8 cellular contexts compared by ENCODE assay signal in the genomic region with DNA sequence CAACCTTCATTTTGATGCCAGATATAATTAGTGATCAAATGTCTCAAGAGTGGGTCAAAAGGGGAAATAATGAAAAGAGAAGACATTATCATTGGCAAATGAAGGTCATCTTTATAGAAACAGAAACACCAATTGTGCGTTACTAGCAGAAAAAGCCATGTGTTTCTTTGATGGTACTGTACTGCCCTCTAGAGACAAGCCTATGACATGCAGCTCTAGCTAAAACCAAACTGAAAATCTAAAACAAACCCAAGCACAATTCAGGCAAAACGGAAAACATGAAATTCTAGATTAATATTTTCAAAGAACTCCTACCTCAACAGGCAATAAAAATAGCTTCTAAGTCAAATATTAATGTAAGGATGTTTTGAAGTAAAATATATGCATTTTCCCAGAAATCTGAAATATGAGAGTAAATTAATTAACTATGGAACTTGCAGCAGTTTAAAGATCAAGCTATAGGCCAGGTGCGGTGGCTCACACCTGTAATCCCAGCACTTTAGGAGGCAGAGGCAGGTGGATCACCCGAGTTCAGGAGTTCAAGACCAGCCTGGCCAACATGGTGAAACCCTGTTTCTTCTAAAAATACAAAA.
A peak's percentile ranks its signal among the peaks of the same experiment; 100 is the strongest.
DNase-seq lines count a peak whose midpoint lies in the region; ATAC-seq and TF ChIP-seq lines count a peak whose summit lies in the region.

No MANE protein-coding gene starts in this region.

- TF ChIP-seq CTCF in mesothelial cell of epicardium (IDR thresholded peaks at IDR 0.05; ENCODE audit: unreplicated experiment) = peak; percentile 68

- DNase-seq in Caki2 (ENCODE audit: low read depth) (peak; percentile 21), NCI-H748 (lab: John Stamatoyannopoulos, UW; ENCODE audit: unreplicated experiment) (peak; percentile 68), cerebellum (ENCODE audit: low spot score) (peak; percentile 12), mesothelial cell of epicardium (ENCODE audit: low spot score in 2 of 2, unreplicated experiment in 2 of 2) (no peak), NCI-H128 (lab: John Stamatoyannopoulos, UW; ENCODE audit: unreplicated experiment) (no peak), cortex of kidney (lab: John Stamatoyannopoulos, UW) (no peak)

- peaks cover 7% of the 10 kb centered on the region for H3K4me1 Mint-ChIP-seq in mesothelial cell of epicardium

- in situ Hi-C loops in Caki2 (cut with HindIII; ENCODE audit: low pct_unique_long_range_greater_than_20kb, low sequenced_read_pairs) = no loop called here

- no peaks in the 10 kb centered on the region for H3K27me3 Mint-ChIP-seq in mesothelial cell of epicardium (ENCODE audit: low read depth)

- no peak overlapping the region for H3K4me3 Mint-ChIP-seq in mesothelial cell of epicardium

- H3K9me3 Mint-ChIP-seq in mesothelial cell of epicardium = no peaks in the 10 kb centered on the region

- no peak overlapping the region for H3K27ac Mint-ChIP-seq in mesothelial cell of epicardium

- peak; percentile 83 for ATAC-seq in GM18868 (IDR thresholded peaks at IDR 0.05; ENCODE audit: unreplicated experiment)
- peak; percentile 84 for ATAC-seq in HG03432 (IDR thresholded peaks at IDR 0.05; ENCODE audit: unreplicated experiment)

- H3K36me3 Mint-ChIP-seq in mesothelial cell of epicardium = no peaks in the 10 kb centered on the region

Comparison
In these comparisons a context has a peak if more than half of its experiments do, and no peak if none do; other contexts are left out.
1. DNase-seq: peak in Caki2 (single experiment), NCI-H748 (single experiment) and cerebellum (single experiment); none in mesothelial cell of epicardium (0 of 2), NCI-H128 (single experiment) and cortex of kidney (single experiment).